Comparison of ENCODE assay signal across 20 cellular contexts in genomic region chr7:158316466-158317031, GRCh38.
"Had no signal": no experiment of that assay in that cellular context is flagged by ENCODE, and none has a peak within 500 bp of the region (broad histone marks: within the 10 kb centered on the region; RNA-seq: fewer than 3 reads in every experiment).

No MANE protein-coding gene starts in this region.

- H3K36me3 ChIP-seq: breast epithelium, sigmoid colon, upper lobe of left lung had no signal

- H3K27me3 ChIP-seq: breast epithelium, testis had no signal

- DNase-seq: activated CD4-positive, alpha-beta T cell treated with anti-CD3 and anti-CD28 coated beads, Interleukin-2, amount 10 ng/mL, durations not matched to agents 24 days and 14 days; activated CD8-positive, alpha-beta memory T cell treated with anti-CD3 and anti-CD28 coated beads for 24 hours; activated CD8-positive, alpha-beta memory T cell treated with anti-CD3 and anti-CD28 coated beads, Interleukin-2, amount 50 U/mL, for 4 hours; activated naive CD4-positive, alpha-beta T cell treated with Interleukin-2 at 50 U/mL for 16 hours; activated naive CD8-positive, alpha-beta T cell treated with anti-CD3 and anti-CD28 coated beads for 36 hours; activated T-cell treated with anti-CD3 and anti-CD28 coated beads, Interleukin-2, amount 50 U/mL, for 4 hours; cortex of kidney; left ventricle myocardium superior; mammary epithelial cell; midbrain; natural killer cell; sigmoid colon; SK-N-SH; stimulated activated CD4-positive, alpha-beta T cell treated with anti-CD3 and anti-CD28 coated beads, Interleukin-2, amount 100 ng/mL, for 48 hours; stimulated activated CD8-positive, alpha-beta memory T cell treated with anti-CD3 and anti-CD28 coated beads, Interleukin-4, amount 100 ng/mL, for 48 hours; stimulated activated naive B cell treated with anti-CD40 and anti-IgM and Interleukin-4, amounts not matched to agents 10 μg/mL and 1 μg/mL and 100 μg/mL, for 72 hours; testis had no signal

- H3K27ac ChIP-seq: breast epithelium, sigmoid colon, testis, upper lobe of left lung had no signal

- H3K9ac ChIP-seq: SK-N-SH had no signal

- H3K36me3 Mint-ChIP-seq: activated naive CD8-positive, alpha-beta T cell treated with anti-CD3 and anti-CD28 coated beads for 36 hours; natural killer cell had no signal

- H3K9me3 ChIP-seq: SK-N-SH, testis, upper lobe of left lung had no signal

- H3K4me1 ChIP-seq: breast epithelium, testis had no signal

- H3K27me3 Mint-ChIP-seq: activated CD4-positive, alpha-beta T cell treated with anti-CD3 and anti-CD28 coated beads, Interleukin-2, amount 10 ng/mL, durations not matched to agents 24 days and 14 days had no signal

- H3K4me3 Mint-ChIP-seq: activated CD4-positive, alpha-beta T cell treated with anti-CD3 and anti-CD28 coated beads, Interleukin-2, amount 10 ng/mL, durations not matched to agents 24 days and 14 days; activated naive CD8-positive, alpha-beta T cell treated with anti-CD3 and anti-CD28 coated beads for 36 hours; activated T-cell treated with anti-CD3 and anti-CD28 coated beads, Interleukin-2, amount 50 U/mL, for 4 hours; natural killer cell; stimulated activated naive B cell treated with anti-CD40 and anti-IgM and Interleukin-4, amounts not matched to agents 10 μg/mL and 1 μg/mL and 100 μg/mL, for 72 hours had no signal

- H3K4me1 Mint-ChIP-seq: activated CD4-positive, alpha-beta T cell treated with anti-CD3 and anti-CD28 coated beads, Interleukin-2, amount 10 ng/mL, durations not matched to agents 24 days and 14 days; activated naive CD8-positive, alpha-beta T cell treated with anti-CD3 and anti-CD28 coated beads for 36 hours; natural killer cell had no signal

- ATAC-seq: activated CD4-positive, CD25-positive, alpha-beta regulatory T cell treated with anti-CD3 and anti-CD28 coated beads, Interleukin-2, amount 50 U/mL, for 24 hours; activated T-cell treated with anti-CD3 and anti-CD28 coated beads, Interleukin-2, amount 50 U/mL, for 4 hours; left ventricle myocardium superior; natural killer cell; stimulated activated naive B cell treated with anti-CD40 and anti-IgM and Interleukin-4, amounts not matched to agents 10 μg/mL and 1 μg/mL and 100 μg/mL, for 72 hours had no signal

- H3K4me2 ChIP-seq: SK-N-SH had no signal

- H3K27ac Mint-ChIP-seq: activated CD4-positive, alpha-beta T cell treated with anti-CD3 and anti-CD28 coated beads, Interleukin-2, amount 10 ng/mL, durations not matched to agents 24 days and 14 days; activated naive CD8-positive, alpha-beta T cell treated with anti-CD3 and anti-CD28 coated beads for 36 hours; natural killer cell; stimulated activated naive B cell treated with anti-CD40 and anti-IgM and Interleukin-4, amounts not matched to agents 10 μg/mL and 1 μg/mL and 100 μg/mL, for 72 hours had no signal
